In genomic region chr4:152255437-152255836, GRCh38 we compare ENCODE assay signal across 9 cellular contexts.
DNase-seq lines count a peak whose midpoint lies in the region; ATAC-seq, FAIRE-seq and TF ChIP-seq lines count a peak whose summit lies in the region.
"Had no signal": no experiment of that assay in that cellular context is flagged by ENCODE, and none has a peak within 500 bp of the region (broad histone marks: within the 10 kb centered on the region; RNA-seq: fewer than 3 reads in every experiment).

No MANE protein-coding gene starts in this region.

- peak; percentile 90 for DNase-seq in DND-41
- peak; percentile 61 for DNase-seq in HTR-8/SVneo (ENCODE audit: insufficient read length, low spot score)
- peak; percentile 46 to 47 for DNase-seq in activated CD4-positive, alpha-beta T cell treated with anti-CD3 and anti-CD28 coated beads for 4 hours
- DNase-seq in fibroblast of lung (ENCODE audit: low read depth in 2 of 2), result peak; percentile 3 to 44
- DNase-seq in stimulated activated naive CD4-positive, alpha-beta T cell treated with Interleukin-2 at 50 U/mL for 16 hours (lab: John Stamatoyannopoulos, UW), result peak; percentile 45
- no peak for DNase-seq in dorsolateral prefrontal cortex
- no peak for DNase-seq in NCI-H1930 (lab: John Stamatoyannopoulos, UW)

- H3K4me3 ChIP-seq in DND-41 (ENCODE audit: low read depth in 1 of 2, low read length in 2 of 2) (no peak overlapping the region), fibroblast of lung (replicated peaks in 1 of 4; ENCODE audit: control extremely low read depth in 1 of 4, insufficient read depth in 1 of 4, low read depth in 3 of 4, low read length in 4 of 4) (no peak overlapping the region), dorsolateral prefrontal cortex (no peak overlapping the region)
- H3K4me3 ChIP-seq: cardiac muscle cell had no signal

- intact Hi-C loops in dorsolateral prefrontal cortex (cut with DNase I), result no loop called here

- no peaks in the 10 kb centered on the region for H3K9me3 ChIP-seq in DND-41 (ENCODE audit: insufficient read depth, low read length, severe bottlenecking)
- H3K9me3 ChIP-seq in fibroblast of lung (ENCODE audit: control insufficient read depth, insufficient read depth, low read depth, low read length), result no peaks in the 10 kb centered on the region

- H3K4me1 ChIP-seq in DND-41 (ENCODE audit: insufficient read depth, low read length) (peaks cover 59% of the 10 kb centered on the region), fibroblast of lung (ENCODE audit: control insufficient read depth, extremely low read depth, insufficient read depth, low read length) (no peaks in the 10 kb centered on the region)

- no peak for FAIRE-seq in HTR-8/SVneo (lab: Jason Lieb, UNC)

- ATAC-seq in DND-41 (ENCODE audit: insufficient read depth, low read depth), result peak; percentile 87
- peak; percentile 93 for ATAC-seq in GM21447 (IDR thresholded peaks at IDR 0.05; ENCODE audit: unreplicated experiment)

- H3K79me2 ChIP-seq in DND-41 (ENCODE audit: insufficient read depth, low read length) (no peaks in the 10 kb centered on the region), fibroblast of lung (ENCODE audit: control insufficient read depth, insufficient read depth, low read length) (no peaks in the 10 kb centered on the region)

- H3K27ac ChIP-seq in DND-41 (ENCODE audit: low read length), result peak overlapping the region; percentile 76
- H3K27ac ChIP-seq in fibroblast of lung (ENCODE audit: insufficient read depth, low read length), result no peak overlapping the region
- no peak overlapping the region for H3K27ac ChIP-seq in dorsolateral prefrontal cortex
- H3K27ac ChIP-seq: cardiac muscle cell had no signal

- H3K27me3 ChIP-seq in DND-41 (ENCODE audit: insufficient read depth, low read length, poor library complexity) (no peaks in the 10 kb centered on the region), fibroblast of lung (ENCODE audit: control insufficient read depth, insufficient read depth, low read length) (no peaks in the 10 kb centered on the region), dorsolateral prefrontal cortex (no peaks in the 10 kb centered on the region)
- H3K27me3 ChIP-seq: cardiac muscle cell had no signal

- H3K9ac ChIP-seq in DND-41 (ENCODE audit: low read depth, low read length) (peak overlapping the region; percentile 9; the same call in 1 of the 2 replicates), fibroblast of lung (ENCODE audit: insufficient read depth, low read length) (no peak overlapping the region)

- H3K36me3 ChIP-seq in DND-41 (ENCODE audit: insufficient read depth, low read length) (no peaks in the 10 kb centered on the region), fibroblast of lung (ENCODE audit: control insufficient read depth, insufficient read depth, low read length) (no peaks in the 10 kb centered on the region)
- H3K36me3 ChIP-seq: cardiac muscle cell had no signal

- H2AFZ ChIP-seq in DND-41 (ENCODE audit: low read depth, low read length) (no peak overlapping the region), fibroblast of lung (ENCODE audit: low read length) (peak overlapping the region; percentile 70)

- TF ChIP-seq CTCF in DND-41 (IDR thresholded peaks at IDR 0.05; ENCODE audit: borderline replicate concordance, extremely low read depth, low read length, poor library complexity, severe bottlenecking) (no peak), fibroblast of lung (conservative IDR thresholded peaks at IDR 0.05 in 1 of 2, IDR thresholded peaks at IDR 0.05 in 1 of 2; ENCODE audit: low read depth in 1 of 2, low read length in 2 of 2) (no peak), dorsolateral prefrontal cortex (IDR thresholded peaks at IDR 0.05 in 54 of 56, conservative IDR thresholded peaks at IDR 0.05 in 2 of 56; ENCODE audit: low read depth in 1 of 56, partially characterized antibody in 56 of 56) (no peak)

- peak overlapping the region; percentile 53 for H3K4me2 ChIP-seq in DND-41 (ENCODE audit: insufficient read depth, low read length)
- H3K4me2 ChIP-seq in fibroblast of lung (ENCODE audit: extremely low read depth, insufficient read depth, low read length), result peak overlapping the region; percentile 32

- H4K20me1 ChIP-seq in DND-41 (ENCODE audit: insufficient read depth, low read length) (no peaks in the 10 kb centered on the region), fibroblast of lung (ENCODE audit: control insufficient read depth, extremely low read depth, insufficient read depth, low read length) (no peaks in the 10 kb centered on the region)

Comparison
In these comparisons a context has a peak if more than half of its experiments do, and no peak if none do; other contexts are left out.
1. DNase-seq: peak in DND-41 (single experiment), HTR-8/SVneo (single experiment), activated CD4-positive, alpha-beta T cell treated with anti-CD3 and anti-CD28 coated beads for 4 hours (2 of 2), fibroblast of lung (2 of 2) and stimulated activated naive CD4-positive, alpha-beta T cell treated with Interleukin-2 at 50 U/mL for 16 hours (single experiment); none in dorsolateral prefrontal cortex (0 of 10) and NCI-H1930 (0 of 2).